Comparison of ENCODE assay signal across 16 cellular contexts in the genomic region with DNA sequence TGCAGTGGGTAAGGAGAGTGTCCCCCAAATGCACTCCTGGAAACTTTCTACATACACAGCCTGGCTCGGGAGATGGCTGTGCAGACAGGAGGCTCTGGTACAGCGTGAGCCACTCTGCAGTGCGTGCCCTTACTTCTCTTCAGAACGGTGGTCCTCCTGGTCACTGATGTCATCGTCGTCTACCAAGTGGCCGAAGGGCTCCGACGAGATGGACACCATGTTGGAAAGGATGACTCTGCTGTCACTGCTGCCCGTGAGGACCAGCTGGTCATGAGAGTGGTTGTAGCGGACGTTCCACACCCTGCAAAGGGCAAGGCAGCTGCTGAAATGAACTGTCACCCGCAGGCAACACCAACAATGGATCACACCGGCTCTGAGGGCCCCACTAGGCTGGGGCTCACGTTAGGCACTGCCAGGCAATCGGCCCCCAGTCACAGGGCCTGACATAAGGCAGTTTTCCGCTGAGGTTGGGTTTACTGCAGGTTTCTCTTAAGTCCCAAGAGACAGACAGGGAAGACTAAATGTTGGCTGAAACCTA.
DNase-seq lines count a peak whose midpoint lies in the region; ATAC-seq and TF ChIP-seq lines count a peak whose summit lies in the region.
"Had no signal": no experiment of that assay in that cellular context is flagged by ENCODE, and none has a peak within 500 bp of the region (broad histone marks: within the 10 kb centered on the region; RNA-seq: fewer than 3 reads in every experiment).

No MANE protein-coding gene starts in this region.

- no peak overlapping the region for H3K4me3 Mint-ChIP-seq in T-cell
- H3K4me3 Mint-ChIP-seq: CD14-positive monocyte; CD4-positive, alpha-beta T cell; CD8-positive, alpha-beta memory T cell; GM23338; HFFc6 had no signal

- CTCF ChIA-PET in T-cell (lab: Charles Lee) = no interaction called here

- H4K20me1 ChIP-seq in BLaER1 treated with 17β-estradiol and CSF1 and Interleukin-3, amounts not matched to agents 10 nM and 100 nM = peaks cover 0 to 50% (median 12%) of the 10 kb centered on the region in 11 experiments; a peak in 12 of 22 replicates

- no peak overlapping the region for H3K27ac ChIP-seq in BLaER1 treated with 17β-estradiol and CSF1 and Interleukin-3, amounts not matched to agents 10 nM and 100 nM
- H3K27ac ChIP-seq in thyroid gland = peak overlapping the region in 2 of 3 donors; percentile 57 to 71
- H3K27ac ChIP-seq in stomach = no peak overlapping the region

- no peak for ATAC-seq in T-cell (replicated peaks in 1 of 4)
- ATAC-seq: GM23338 had no signal

- H3K4me2 ChIP-seq in BLaER1 treated with 17β-estradiol and CSF1 and Interleukin-3, amounts not matched to agents 10 nM and 100 nM = peak overlapping the region in 8 of 11 experiments; percentile 80 to 88 (median 85); a peak in 16 of 22 replicates
- H3K4me2 ChIP-seq: GM23338 had no signal

- H3K27me3 Mint-ChIP-seq in T-cell = no peaks in the 10 kb centered on the region
- H3K27me3 Mint-ChIP-seq: CD4-positive, alpha-beta T cell; CD8-positive, alpha-beta memory T cell had no signal

- no peak for TF ChIP-seq EP300 in stomach (IDR thresholded peaks at IDR 0.05)

- intact Hi-C loops in thyroid gland (cut with DNase I) (loop anchor here (10.0 kb wide), 1 partner anchor 92 kb away; no protein-coding TSS in a partner anchor), stomach (cut with DNase I; ENCODE audit: low total_unique reads) (no loop called here)

- TF ChIP-seq POLR2A in thyroid gland (IDR thresholded peaks at IDR 0.05) (no peak), stomach (IDR thresholded peaks at IDR 0.05) (no peak)

- no peak for TF ChIP-seq CTCF in thyroid gland (IDR thresholded peaks at IDR 0.05)
- TF ChIP-seq CTCF in stomach (IDR thresholded peaks at IDR 0.05) = no peak

- H3K9me3 Mint-ChIP-seq in T-cell = no peaks in the 10 kb centered on the region
- H3K9me3 Mint-ChIP-seq: CD14-positive monocyte; CD4-positive, alpha-beta T cell; GM23338; HFFc6 had no signal

- no peaks in the 10 kb centered on the region for H3K9me3 ChIP-seq in BLaER1 treated with 17β-estradiol and CSF1 and Interleukin-3, amounts not matched to agents 10 nM and 100 nM (replicated peaks in 1 of 11)
- H3K9me3 ChIP-seq in thyroid gland (no peaks in the 10 kb centered on the region), stomach (no peaks in the 10 kb centered on the region)
- H3K9me3 ChIP-seq: HAP-1 had no signal

- peaks cover 34 to 70% (median 56%) of the 10 kb centered on the region in 11 experiments for H3K36me3 ChIP-seq in BLaER1 treated with 17β-estradiol and CSF1 and Interleukin-3, amounts not matched to agents 10 nM and 100 nM
- H3K36me3 ChIP-seq in thyroid gland (peaks cover 0 to 4% of the 10 kb centered on the region in 2 donors), stomach (peaks cover 10 to 88% (median 80%) of the 10 kb centered on the region in 4 donors)
- H3K36me3 ChIP-seq: HAP-1 had no signal

- WGBS in thyroid gland, 2 donors = 93 to 97% methylated on average over 10 to 15 of the region's 17 CpGs
- 92 to 98% (median 96%) methylated on average over 17 of the region's 17 CpGs for WGBS in stomach, 5 donors

- DNase-seq in myocyte (ENCODE audit: low read depth) = peak; percentile 10
- no peak for DNase-seq in thyroid gland
- DNase-seq in HPDE6-E6E7 (ENCODE audit: extremely low spot score) = no peak
- DNase-seq in stomach = no peak
- no peak for DNase-seq in T-cell
- DNase-seq: CD4-positive, alpha-beta T cell; CD8-positive, alpha-beta memory T cell; DMS 273 treated with DMSO at 0.1 percent for 48 hours; DMS53; DMS79 treated with DMSO at 0.1 percent for 48 hours; GF-D8; HFFc6 had no signal

- peak overlapping the region in 1 of 11 experiments; percentile 24; a peak in 1 of 22 replicates for H3K9ac ChIP-seq in BLaER1 treated with 17β-estradiol and CSF1 and Interleukin-3, amounts not matched to agents 10 nM and 100 nM

- no peak overlapping the region for H3K4me3 ChIP-seq in BLaER1 treated with 17β-estradiol and CSF1 and Interleukin-3, amounts not matched to agents 10 nM and 100 nM
- no peak overlapping the region for H3K4me3 ChIP-seq in thyroid gland (replicated peaks in 1 of 3)
- H3K4me3 ChIP-seq in stomach = no peak overlapping the region
- H3K4me3 ChIP-seq: GM23338, HAP-1 had no signal

- peaks cover 0 to 9% (median 0%) of the 10 kb centered on the region in 11 experiments; a peak in 2 of 22 replicates for H3K27me3 ChIP-seq in BLaER1 treated with 17β-estradiol and CSF1 and Interleukin-3, amounts not matched to agents 10 nM and 100 nM
- H3K27me3 ChIP-seq in thyroid gland = no peaks in the 10 kb centered on the region
- no peaks in the 10 kb centered on the region for H3K27me3 ChIP-seq in stomach

- H3K4me1 ChIP-seq in BLaER1 treated with 17β-estradiol and CSF1 and Interleukin-3, amounts not matched to agents 10 nM and 100 nM = peaks cover 49 to 72% (median 68%) of the 10 kb centered on the region in 10 experiments
- H3K4me1 ChIP-seq in thyroid gland (peaks cover 0 to 5% of the 10 kb centered on the region in 2 donors), stomach (no peaks in the 10 kb centered on the region)
- H3K4me1 ChIP-seq: HAP-1 had no signal

- H3K27ac Mint-ChIP-seq in T-cell = no peak overlapping the region
- H3K27ac Mint-ChIP-seq: CD4-positive, alpha-beta T cell; CD8-positive, alpha-beta memory T cell; GM23338; HFFc6 had no signal

- H3K4me1 Mint-ChIP-seq in T-cell = no peaks in the 10 kb centered on the region
- H3K4me1 Mint-ChIP-seq: CD8-positive, alpha-beta memory T cell had no signal

- H3K36me3 Mint-ChIP-seq in T-cell = peaks cover 54% of the 10 kb centered on the region

- POLR2A ChIA-PET in T-cell (lab: Charles Lee) = no interaction called here

Comparison
In these comparisons a context has a peak if more than half of its experiments do, and no peak if none do; other contexts are left out.
1. H3K27ac ChIP-seq: peak in thyroid gland (2 of 3); none in BLaER1 treated with 17β-estradiol and CSF1 and Interleukin-3, amounts not matched to agents 10 nM and 100 nM (0 of 11) and stomach (0 of 5).